Comparison of ENCODE assay signal across 1 cellular context in genomic region chr2:65377556-65378307, GRCh38.
A peak's percentile ranks its signal among the peaks of the same experiment; 100 is the strongest.
TF ChIP-seq lines count a peak whose summit lies in the region.

No MANE protein-coding gene starts in this region.

TF ChIP-seq in HepG2, 621 proteins besides CTCF, POLR2A, EP300 and RAD21 (continued from another document):
- TF ChIP-seq, protein P1, sequence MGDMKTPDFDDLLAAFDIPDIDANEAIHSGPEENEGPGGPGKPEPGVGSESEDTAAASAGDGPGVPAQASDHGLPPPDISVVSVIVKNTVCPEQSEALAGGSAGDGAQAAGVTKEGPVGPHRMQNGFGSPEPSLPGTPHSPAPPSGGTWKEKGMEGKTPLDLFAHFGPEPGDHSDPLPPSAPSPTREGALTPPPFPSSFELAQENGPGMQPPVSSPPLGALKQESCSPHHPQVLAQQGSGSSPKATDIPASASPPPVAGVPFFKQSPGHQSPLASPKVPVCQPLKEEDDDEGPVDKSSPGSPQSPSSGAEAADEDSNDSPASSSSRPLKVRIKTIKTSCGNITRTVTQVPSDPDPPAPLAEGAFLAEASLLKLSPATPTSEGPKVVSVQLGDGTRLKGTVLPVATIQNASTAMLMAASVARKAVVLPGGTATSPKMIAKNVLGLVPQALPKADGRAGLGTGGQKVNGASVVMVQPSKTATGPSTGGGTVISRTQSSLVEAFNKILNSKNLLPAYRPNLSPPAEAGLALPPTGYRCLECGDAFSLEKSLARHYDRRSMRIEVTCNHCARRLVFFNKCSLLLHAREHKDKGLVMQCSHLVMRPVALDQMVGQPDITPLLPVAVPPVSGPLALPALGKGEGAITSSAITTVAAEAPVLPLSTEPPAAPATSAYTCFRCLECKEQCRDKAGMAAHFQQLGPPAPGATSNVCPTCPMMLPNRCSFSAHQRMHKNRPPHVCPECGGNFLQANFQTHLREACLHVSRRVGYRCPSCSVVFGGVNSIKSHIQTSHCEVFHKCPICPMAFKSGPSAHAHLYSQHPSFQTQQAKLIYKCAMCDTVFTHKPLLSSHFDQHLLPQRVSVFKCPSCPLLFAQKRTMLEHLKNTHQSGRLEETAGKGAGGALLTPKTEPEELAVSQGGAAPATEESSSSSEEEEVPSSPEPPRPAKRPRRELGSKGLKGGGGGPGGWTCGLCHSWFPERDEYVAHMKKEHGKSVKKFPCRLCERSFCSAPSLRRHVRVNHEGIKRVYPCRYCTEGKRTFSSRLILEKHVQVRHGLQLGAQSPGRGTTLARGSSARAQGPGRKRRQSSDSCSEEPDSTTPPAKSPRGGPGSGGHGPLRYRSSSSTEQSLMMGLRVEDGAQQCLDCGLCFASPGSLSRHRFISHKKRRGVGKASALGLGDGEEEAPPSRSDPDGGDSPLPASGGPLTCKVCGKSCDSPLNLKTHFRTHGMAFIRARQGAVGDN (CRISPR knock-in tag; IDR thresholded peaks at IDR 0.05) = peak; percentile 33
- TF ChIP-seq SALL2 (CRISPR knock-in tag; IDR thresholded peaks at IDR 0.05) (no peak), CCAR2 (optimal IDR thresholded peaks at IDR 0.05; ENCODE audit: low read depth, low read length) (no peak), SMAD3 (CRISPR knock-in tag; IDR thresholded peaks at IDR 0.05) (no peak), NCOA2 (CRISPR knock-in tag; IDR thresholded peaks at IDR 0.05) (no peak), TBX2 (CRISPR knock-in tag; IDR thresholded peaks at IDR 0.05; ENCODE audit: borderline replicate concordance) (peak; percentile 55; the same call in 1 of the 2 replicates), ISX (CRISPR knock-in tag; conservative IDR thresholded peaks at IDR 0.05) (no peak), KDM4B (CRISPR knock-in tag; IDR thresholded peaks at IDR 0.05) (no peak), GTF2F1 (IDR thresholded peaks at IDR 0.05; ENCODE audit: low read length) (no peak), ELF4 (CRISPR knock-in tag; IDR thresholded peaks at IDR 0.05; ENCODE audit: borderline replicate concordance) (no peak), XRCC5 (optimal IDR thresholded peaks at IDR 0.05; ENCODE audit: low read length) (peak; percentile 37), ZGPAT (CRISPR knock-in tag; IDR thresholded peaks at IDR 0.05) (0 out of 2 replicates have a peak, but pooled peaks have one; percentile 19), KAT7 (CRISPR knock-in tag; IDR thresholded peaks at IDR 0.05; ENCODE audit: borderline replicate concordance) (0 out of 2 replicates have a peak, but pooled peaks have one; percentile 37), KAT8 (CRISPR knock-in tag; IDR thresholded peaks at IDR 0.05) (no peak), FOSL2 (CRISPR knock-in tag; IDR thresholded peaks at IDR 0.05) (peak; percentile 80), ZBTB26 (CRISPR knock-in tag; IDR thresholded peaks at IDR 0.05; ENCODE audit: borderline replicate concordance) (no peak), TBX3 (IDR thresholded peaks at IDR 0.05; ENCODE audit: borderline replicate concordance) (peak; percentile 62; the same call in 1 of the 2 replicates), FOXA3 (CRISPR knock-in tag; IDR thresholded peaks at IDR 0.05) (peak; percentile 7; the same call in 1 of the 2 replicates), ZNF7 (CRISPR knock-in tag; IDR thresholded peaks at IDR 0.05) (no peak), RBM22 (optimal IDR thresholded peaks at IDR 0.05; ENCODE audit: low read length) (peak; percentile 29)
